8 cellular contexts compared by ENCODE assay signal in genomic region chr1:66332524-66332853, GRCh38.
A peak's percentile ranks its signal among the peaks of the same experiment; 100 is the strongest.
DNase-seq lines count a peak whose midpoint lies in the region; ATAC-seq and TF ChIP-seq lines count a peak whose summit lies in the region.
"Had no signal": no experiment of that assay in that cellular context is flagged by ENCODE, and none has a peak within 500 bp of the region (broad histone marks: within the 10 kb centered on the region; RNA-seq: fewer than 3 reads in every experiment).

No MANE protein-coding gene starts in this region.

- in situ Hi-C loops in astrocyte of the cerebellum (cut with HindIII; ENCODE audit: low sequenced_read_pairs), result no loop called here

- H3K9me3 ChIP-seq in suprapubic skin, result no peaks in the 10 kb centered on the region

- DNase-seq in astrocyte of the cerebellum (ENCODE audit: low read depth) (no peak), left lobe of liver (ENCODE audit: low spot score) (no peak), suprapubic skin (ENCODE audit: low spot score in 2 of 2) (no peak)
- no peak for DNase-seq in activated CD4-positive, alpha-beta T cell treated with anti-CD3 and anti-CD28 coated beads, Interleukin-2, amount 50 U/mL, for 4 hours
- DNase-seq: NCI-H1930 had no signal

- H3K4me1 ChIP-seq in suprapubic skin, result peaks cover 55% of the 10 kb centered on the region

- peak overlapping the region; percentile 82 for H3K27ac ChIP-seq in suprapubic skin

- TF ChIP-seq CTCF in astrocyte of the cerebellum (IDR thresholded peaks at IDR 0.05; ENCODE audit: low read depth, low read length, missing control alignments) (no peak), suprapubic skin (IDR thresholded peaks at IDR 0.05) (no peak)

- 8% methylated on average over 3 of the region's 3 CpGs for whole genome bisulfite sequencing in suprapubic skin

- no peak for TF ChIP-seq EP300 in suprapubic skin (IDR thresholded peaks at IDR 0.05)

- peak; percentile 0 for ATAC-seq in HG02642 (IDR thresholded peaks at IDR 0.05; ENCODE audit: poor library complexity, unreplicated experiment)
- peak; percentile 45 for ATAC-seq in left lobe of liver
- no peak for ATAC-seq in HG02938 (IDR thresholded peaks at IDR 0.05; ENCODE audit: unreplicated experiment)
- ATAC-seq in HG03025 (IDR thresholded peaks at IDR 0.05; ENCODE audit: low FRiP score, unreplicated experiment), result no peak

- H3K4me3 ChIP-seq in astrocyte of the cerebellum (ENCODE audit: low read depth, low read length) (peak overlapping the region; percentile 40), suprapubic skin (peak overlapping the region; percentile 52)

- no peaks in the 10 kb centered on the region for H3K36me3 ChIP-seq in suprapubic skin

- H3K27me3 ChIP-seq in suprapubic skin, result no peaks in the 10 kb centered on the region

- no peak for TF ChIP-seq POLR2A in suprapubic skin (IDR thresholded peaks at IDR 0.05)

Comparison
In these comparisons a context has a peak if more than half of its experiments do, and no peak if none do; other contexts are left out.
1. ATAC-seq: peak in HG02642 (single experiment) and left lobe of liver (single experiment); none in HG02938 (single experiment) and HG03025 (single experiment).